In the genomic region with DNA sequence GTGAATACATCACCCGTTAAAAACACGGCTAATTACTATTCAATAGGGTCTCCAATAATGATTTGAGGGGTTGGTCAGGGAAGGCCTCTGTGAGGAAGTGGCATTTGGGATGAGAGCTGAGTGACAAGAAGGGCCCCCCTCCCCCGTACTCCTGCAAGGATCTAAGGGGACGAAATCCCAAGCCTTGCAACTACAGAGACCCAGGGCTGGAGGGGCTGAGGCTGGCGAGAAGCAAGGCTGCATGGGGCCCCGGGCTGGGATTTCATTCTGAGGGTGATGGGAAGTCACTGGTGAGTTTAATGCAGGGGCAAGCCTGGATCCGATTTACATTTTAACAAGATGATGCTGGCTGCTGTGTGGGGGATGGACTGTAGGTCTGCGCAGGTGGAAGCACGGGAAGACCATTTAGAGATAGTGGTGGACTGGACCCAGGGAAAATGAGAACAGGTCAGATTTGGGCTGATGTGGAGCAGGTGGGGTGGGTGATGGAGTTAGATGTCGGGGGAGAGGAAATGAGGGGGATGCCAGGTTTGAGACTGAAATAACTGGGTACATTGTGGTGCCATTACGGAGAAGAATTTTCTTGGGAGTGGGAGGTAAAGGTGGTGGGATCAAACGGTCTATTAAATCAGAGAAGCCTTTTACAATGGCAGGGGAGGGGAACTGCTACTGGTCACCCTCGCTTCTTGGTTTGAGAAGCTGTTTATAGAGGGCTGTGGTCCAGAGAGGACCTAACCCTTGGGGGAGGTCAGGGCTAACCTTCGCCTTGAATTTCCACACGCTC, we compare ENCODE assay signal across 1 cellular context.
TF ChIP-seq lines count a peak whose summit lies in the region.

No MANE protein-coding gene starts in this region.

TF ChIP-seq in H1, 55 proteins besides CTCF, POLR2A, EP300 and RAD21:
- TF ChIP-seq, protein P1, sequence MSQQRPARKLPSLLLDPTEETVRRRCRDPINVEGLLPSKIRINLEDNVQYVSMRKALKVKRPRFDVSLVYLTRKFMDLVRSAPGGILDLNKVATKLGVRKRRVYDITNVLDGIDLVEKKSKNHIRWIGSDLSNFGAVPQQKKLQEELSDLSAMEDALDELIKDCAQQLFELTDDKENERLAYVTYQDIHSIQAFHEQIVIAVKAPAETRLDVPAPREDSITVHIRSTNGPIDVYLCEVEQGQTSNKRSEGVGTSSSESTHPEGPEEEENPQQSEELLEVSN (IDR thresholded peaks at IDR 0.05) = no peak
- TF ChIP-seq NRF1 (IDR thresholded peaks at IDR 0.05; ENCODE audit: low read depth, low read length) (no peak), HDAC2 (IDR thresholded peaks at IDR 0.05; ENCODE audit: borderline replicate concordance in 1 of 2, low read depth in 2 of 2, low read length in 2 of 2) (no peak), CHD2 (IDR thresholded peaks at IDR 0.05; ENCODE audit: low read length) (no peak), CHD1 (IDR thresholded peaks at IDR 0.05; ENCODE audit: low read depth, low read length) (no peak), TAF7 (optimal IDR thresholded peaks at IDR 0.05; ENCODE audit: borderline replicate concordance, low read depth, low read length) (no peak), POLR2AphosphoS5 (IDR thresholded peaks at IDR 0.05; ENCODE audit: low read depth, low read length) (no peak), SIRT6 (IDR thresholded peaks at IDR 0.05; ENCODE audit: low read length) (no peak), CBX8 (IDR thresholded peaks at IDR 0.05; ENCODE audit: borderline replicate concordance, low read depth, low read length) (no peak), CREB1 (IDR thresholded peaks at IDR 0.05) (no peak), EZH2 (IDR thresholded peaks at IDR 0.05; ENCODE audit: low read depth, low read length, severe bottlenecking) (no peak), HDAC6 (IDR thresholded peaks at IDR 0.05; ENCODE audit: low read depth, low read length) (no peak)
- TF ChIP-seq, protein P2, sequence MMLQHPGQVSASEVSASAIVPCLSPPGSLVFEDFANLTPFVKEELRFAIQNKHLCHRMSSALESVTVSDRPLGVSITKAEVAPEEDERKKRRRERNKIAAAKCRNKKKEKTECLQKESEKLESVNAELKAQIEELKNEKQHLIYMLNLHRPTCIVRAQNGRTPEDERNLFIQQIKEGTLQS (IDR thresholded peaks at IDR 0.05; ENCODE audit: insufficient read depth, low read depth, low read length) = no peak
